Comparison of ENCODE assay signal across 1 cellular context in genomic region chr17:78148286-78149016, GRCh38.
TF ChIP-seq lines count a peak whose summit lies in the region.

No MANE protein-coding gene starts in this region.

TF ChIP-seq in GM12878, 131 proteins besides CTCF, POLR2A, EP300 and RAD21 (continued from another document):
- TF ChIP-seq RBBP5 (conservative IDR thresholded peaks at IDR 0.05) = no peak
- no peak for TF ChIP-seq SPI1 (IDR thresholded peaks at IDR 0.05; ENCODE audit: borderline replicate concordance, insufficient read depth, low read depth, low read length)
- no peak for TF ChIP-seq TARDBP (IDR thresholded peaks at IDR 0.05; ENCODE audit: borderline replicate concordance)
- no peak for TF ChIP-seq POLR2AphosphoS5 (IDR thresholded peaks at IDR 0.05; ENCODE audit: low read length)
- TF ChIP-seq EGR1 (IDR thresholded peaks at IDR 0.05; ENCODE audit: borderline replicate concordance in 1 of 2, low read depth in 2 of 2, low read length in 2 of 2) = no peak
- no peak for TF ChIP-seq E2F4 (IDR thresholded peaks at IDR 0.05; ENCODE audit: low read depth, low read length)
- no peak for TF ChIP-seq SREBF1 (IDR thresholded peaks at IDR 0.05; ENCODE audit: low read length)
- TF ChIP-seq FOXM1 (IDR thresholded peaks at IDR 0.05; ENCODE audit: low read depth, low read length) = no peak
- TF ChIP-seq BRCA1 (IDR thresholded peaks at IDR 0.05; ENCODE audit: low read depth, low read length) = no peak
- no peak for TF ChIP-seq TCF7 (IDR thresholded peaks at IDR 0.05; ENCODE audit: borderline replicate concordance)
- no peak for TF ChIP-seq YBX1 (IDR thresholded peaks at IDR 0.05)
- no peak for TF ChIP-seq ESRRA (IDR thresholded peaks at IDR 0.05; ENCODE audit: low read length)
- TF ChIP-seq HCFC1 (IDR thresholded peaks at IDR 0.05; ENCODE audit: low read length) = no peak
- TF ChIP-seq JUND (IDR thresholded peaks at IDR 0.05; ENCODE audit: low read depth, low read length) = no peak
- no peak for TF ChIP-seq MTA3 (IDR thresholded peaks at IDR 0.05; ENCODE audit: borderline replicate concordance, low read length)
- no peak for TF ChIP-seq BACH1 (IDR thresholded peaks at IDR 0.05; ENCODE audit: borderline replicate concordance)
- TF ChIP-seq MTA2 (IDR thresholded peaks at IDR 0.05; ENCODE audit: low read depth) = 0 out of 2 replicates have a peak, but pooled peaks have one; percentile 17
- no peak for TF ChIP-seq SP1 (IDR thresholded peaks at IDR 0.05; ENCODE audit: low read depth, low read length)
- no peak for TF ChIP-seq RELA (IDR thresholded peaks at IDR 0.05; ENCODE audit: borderline replicate concordance, partially characterized antibody)
- TF ChIP-seq KAT2A (conservative IDR thresholded peaks at IDR 0.05; ENCODE audit: control insufficient read depth, low read depth, low read length) = no peak
- TF ChIP-seq SUPT20H (IDR thresholded peaks at IDR 0.05; ENCODE audit: borderline replicate concordance, control insufficient read depth, low read depth, low read length) = no peak
- TF ChIP-seq IKZF1 (conservative IDR thresholded peaks at IDR 0.05) = peak; percentile 25
- no peak for TF ChIP-seq RAD51 (IDR thresholded peaks at IDR 0.05)
- TF ChIP-seq BMI1 (IDR thresholded peaks at IDR 0.05; ENCODE audit: borderline replicate concordance) = no peak
- TF ChIP-seq ZNF24 (IDR thresholded peaks at IDR 0.05) = no peak
- TF ChIP-seq IRF4 (IDR thresholded peaks at IDR 0.05; ENCODE audit: low read depth, low read length) = no peak
- no peak; the same call in 1 of the 2 replicates for TF ChIP-seq ZBTB33 (IDR thresholded peaks at IDR 0.05)
- TF ChIP-seq TCF3 (IDR thresholded peaks at IDR 0.05; ENCODE audit: borderline replicate concordance, insufficient read depth, low read depth, low read length) = no peak
- peak; percentile 80 for TF ChIP-seq HDGF (IDR thresholded peaks at IDR 0.05)
- TF ChIP-seq RELB (IDR thresholded peaks at IDR 0.05; ENCODE audit: low read depth) = no peak
- TF ChIP-seq ZNF217 (IDR thresholded peaks at IDR 0.05) = no peak
- TF ChIP-seq PML (IDR thresholded peaks at IDR 0.05; ENCODE audit: low read length) = no peak
- no peak for TF ChIP-seq ETV6 (conservative IDR thresholded peaks at IDR 0.05 in 1 of 2, IDR thresholded peaks at IDR 0.05 in 1 of 2; ENCODE audit: borderline replicate concordance in 1 of 2, low read depth in 1 of 2)
- TF ChIP-seq IRF3 (IDR thresholded peaks at IDR 0.05) = no peak
- TF ChIP-seq CEBPZ (IDR thresholded peaks at IDR 0.05; ENCODE audit: low read depth, low read length) = no peak
- no peak for TF ChIP-seq NRF1 (conservative IDR thresholded peaks at IDR 0.05; ENCODE audit: low read depth, low read length)
- TF ChIP-seq BCLAF1 (IDR thresholded peaks at IDR 0.05) = no peak
